15 cellular contexts compared by ENCODE assay signal in the genomic region with DNA sequence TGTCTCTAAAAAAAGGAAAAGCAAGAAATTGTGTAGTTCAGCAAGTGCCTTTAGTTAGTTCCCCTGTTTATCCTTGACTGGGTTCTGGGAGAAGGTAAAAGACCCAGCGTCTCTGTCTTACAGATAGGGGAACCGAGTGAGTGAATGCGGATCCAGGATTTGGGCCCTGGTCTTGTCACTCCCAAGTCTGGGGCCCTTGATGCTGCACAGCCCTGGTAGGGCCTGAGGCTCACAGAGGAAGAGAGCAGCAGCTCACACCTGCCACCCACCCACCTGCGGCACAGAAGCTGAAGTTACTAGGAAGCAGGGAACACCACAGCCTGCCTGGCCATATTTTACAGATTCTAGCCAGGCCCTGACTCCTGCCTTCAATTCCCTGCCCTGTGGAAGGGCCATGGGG. TPM values are rescaled to one million over a fixed set of nuclear protein-coding genes. Genes with fewer than 3 reads are reported as not detected.
DNase-seq lines count a peak whose midpoint lies in the region; ATAC-seq and TF ChIP-seq lines count a peak whose summit lies in the region.
"Had no signal": no experiment of that assay in that cellular context is flagged by ENCODE, and none has a peak within 500 bp of the region (broad histone marks: within the 10 kb centered on the region; RNA-seq: fewer than 3 reads in every experiment).

No MANE protein-coding gene starts in this region.

- H3K23ac ChIP-seq in IMR-90 (ENCODE audit: low read depth, low read length), result no peak overlapping the region

- no peak for TF ChIP-seq RAD21 in IMR-90 (IDR thresholded peaks at IDR 0.05; ENCODE audit: low read length)

- H3K27ac ChIP-seq in IMR-90 (ENCODE audit: insufficient read depth, low read length) (no peak overlapping the region), neutrophil (peak overlapping the region; percentile 93)
- H3K27ac ChIP-seq: A549, esophagus squamous epithelium, thoracic aorta had no signal

- peaks cover 68% of the 10 kb centered on the region for H3K36me3 Mint-ChIP-seq in activated CD4-positive, alpha-beta T cell treated with anti-CD3 and anti-CD28 coated beads, Interleukin-2, amount 10 ng/mL, durations not matched to agents 7 days and 5 days (ENCODE audit: low read depth)
- peaks cover 24% of the 10 kb centered on the region for H3K36me3 Mint-ChIP-seq in activated naive CD8-positive, alpha-beta T cell treated with anti-CD3 and anti-CD28 coated beads, Interleukin-2, amount 10 ng/mL, durations not matched to agents 7 days and 5 days

- intact Hi-C loops in IMR-90 (cut with micrococcal nuclease), result no loop called here

- no peak overlapping the region for H2AK5ac ChIP-seq in IMR-90 (ENCODE audit: low read depth, low read length)

- no peaks in the 10 kb centered on the region for H3K27me3 Mint-ChIP-seq in activated CD4-positive, alpha-beta T cell treated with anti-CD3 and anti-CD28 coated beads, Interleukin-2, amount 10 ng/mL, durations not matched to agents 7 days and 5 days
- no peaks in the 10 kb centered on the region for H3K27me3 Mint-ChIP-seq in activated naive CD8-positive, alpha-beta T cell treated with anti-CD3 and anti-CD28 coated beads, Interleukin-2, amount 10 ng/mL, durations not matched to agents 7 days and 5 days

- no peak overlapping the region for H3K14ac ChIP-seq in IMR-90 (replicated peaks; ENCODE audit: low read depth, low read length)

- H2BK20ac ChIP-seq in IMR-90 (ENCODE audit: low read depth, low read length), result no peak overlapping the region

- H3K9ac ChIP-seq in IMR-90 (ENCODE audit: low read depth, low read length), result no peak overlapping the region

- dilution Hi-C loops in IMR-90 (cut with HindIII; ENCODE audit: low sequenced_read_pairs, unreplicated experiment), result no loop called here

- peak overlapping the region; percentile 70 for H2AK9ac ChIP-seq in IMR-90 (replicated peaks; ENCODE audit: low read depth, low read length, poor library complexity)

- no peak overlapping the region for H4K91ac ChIP-seq in IMR-90 (ENCODE audit: insufficient read depth, low read depth, low read length)

- no peak for TF ChIP-seq POLR2A in IMR-90 (IDR thresholded peaks at IDR 0.05; ENCODE audit: low read depth, low read length)

- H3K9me1 ChIP-seq in IMR-90 (ENCODE audit: insufficient read depth, low read length), result peaks cover 24% of the 10 kb centered on the region

- H3K9me3 ChIP-seq in IMR-90 (ENCODE audit: control insufficient read depth, insufficient read depth, low read length) (no peaks in the 10 kb centered on the region), neutrophil (no peaks in the 10 kb centered on the region)
- H3K9me3 ChIP-seq: A549, Caco-2, esophagus squamous epithelium, thoracic aorta had no signal

- POLR2A ChIA-PET in activated CD4-positive, alpha-beta T cell treated with anti-CD3 and anti-CD28 coated beads, Interleukin-2, amount 10 ng/mL, durations not matched to agents 7 days and 5 days (lab: Charles Lee), result no interaction called here
- POLR2A ChIA-PET in IMR-90 (lab: Charles Lee; ENCODE audit: unreplicated experiment) (no interaction called here), GM10248 (lab: Yijun Ruan, JAX) (interaction anchor here (1.1 kb wide), 1 partner anchor 9 kb away, joined by 3 read pairs; no protein-coding TSS in a partner anchor)
- POLR2A ChIA-PET in activated naive CD8-positive, alpha-beta T cell treated with anti-CD3 and anti-CD28 coated beads, Interleukin-2, amount 10 ng/mL, durations not matched to agents 7 days and 5 days (lab: Charles Lee), result interaction anchor here (0.7 to 4.7 kb wide), 8 partner anchors 9 to 299 kb away, joined by 3 to 42 read pairs (median 8); a partner anchor contains a TSS

- no TSS peak for BruUV-seq in IMR-90 (replicated peaks; lab: Mats Ljungman, UMichigan)

- peak overlapping the region; percentile 2 for H3K4me3 Mint-ChIP-seq in activated CD4-positive, alpha-beta T cell treated with anti-CD3 and anti-CD28 coated beads, Interleukin-2, amount 10 ng/mL, durations not matched to agents 7 days and 5 days
- peak overlapping the region; percentile 31 for H3K4me3 Mint-ChIP-seq in activated naive CD8-positive, alpha-beta T cell treated with anti-CD3 and anti-CD28 coated beads, Interleukin-2, amount 10 ng/mL, durations not matched to agents 7 days and 5 days

- no peak overlapping the region for H4K5ac ChIP-seq in IMR-90 (ENCODE audit: low read depth, low read length)

- CTCF ChIA-PET in activated CD4-positive, alpha-beta T cell treated with anti-CD3 and anti-CD28 coated beads, Interleukin-2, amount 10 ng/mL, durations not matched to agents 7 days and 5 days (lab: Charles Lee), result interaction anchor here (0.9 to 1.6 kb wide), 3 partner anchors 10 to 41 kb away, joined by 3 to 5 read pairs (median 3); no protein-coding TSS in a partner anchor
- CTCF ChIA-PET in IMR-90 (lab: Yijun Ruan, JAX) (no interaction called here), GM10248 (lab: Yijun Ruan, JAX) (interaction anchor here (1.3 kb wide), 1 partner anchor 15 kb away, joined by 3 read pairs; no protein-coding TSS in a partner anchor)

- no peaks in the 10 kb centered on the region for H3K27me3 ChIP-seq in IMR-90 (ENCODE audit: control insufficient read depth, insufficient read depth, low read length)
- H3K27me3 ChIP-seq in neutrophil, result no peaks in the 10 kb centered on the region
- H3K27me3 ChIP-seq: esophagus squamous epithelium had no signal

- H3K79me1 ChIP-seq in IMR-90 (ENCODE audit: low read depth in 1 of 2, low read length in 2 of 2), result peaks cover 41 to 95% of the 10 kb centered on the region in 2 experiments

- H2BK5ac ChIP-seq in IMR-90 (ENCODE audit: low read depth, low read length, poor library complexity, severe bottlenecking), result no peak overlapping the region

- WGBS in IMR-90 (ENCODE audit: extremely low coverage in 2 of 2, insufficient read length in 1 of 2), 2 experiments, result 91% methylated on average over 3 of the region's 4 CpGs; no CpG with 5 or more reads in 1 of the 2 experiments

- no peak overlapping the region for H3K4me3 ChIP-seq in IMR-90 (ENCODE audit: insufficient read depth, low read depth, low read length)
- peak overlapping the region; percentile 4 to 24 for H3K4me3 ChIP-seq in neutrophil (ENCODE audit: low read depth in 1 of 2, low read length in 1 of 2)
- H3K4me3 ChIP-seq: A549, esophagus squamous epithelium, thoracic aorta had no signal

- no peak overlapping the region for H3K56ac ChIP-seq in IMR-90 (ENCODE audit: extremely low read depth, insufficient read depth, low read length)

- in situ Hi-C loops in IMR-90 (cut with MboI; ENCODE audit: low sequenced_read_pairs), result no loop called here

- peak overlapping the region; percentile 90 for H3K27ac Mint-ChIP-seq in activated CD4-positive, alpha-beta T cell treated with anti-CD3 and anti-CD28 coated beads, Interleukin-2, amount 10 ng/mL, durations not matched to agents 7 days and 5 days
- H3K27ac Mint-ChIP-seq in activated naive CD8-positive, alpha-beta T cell treated with anti-CD3 and anti-CD28 coated beads, Interleukin-2, amount 10 ng/mL, durations not matched to agents 7 days and 5 days, result peak overlapping the region; percentile 81

- H3K4me1 Mint-ChIP-seq in activated CD4-positive, alpha-beta T cell treated with anti-CD3 and anti-CD28 coated beads, Interleukin-2, amount 10 ng/mL, durations not matched to agents 7 days and 5 days, result peaks cover 89% of the 10 kb centered on the region
- H3K4me1 Mint-ChIP-seq in activated naive CD8-positive, alpha-beta T cell treated with anti-CD3 and anti-CD28 coated beads, Interleukin-2, amount 10 ng/mL, durations not matched to agents 7 days and 5 days, result peaks cover 80% of the 10 kb centered on the region

- no peak overlapping the region for H3K4me2 ChIP-seq in IMR-90 (ENCODE audit: low read depth, low read length)
- H3K4me2 ChIP-seq: A549 had no signal

- H3K4me1 ChIP-seq in IMR-90 (ENCODE audit: control insufficient read depth, insufficient read depth, low read length) (peaks cover 11% of the 10 kb centered on the region), neutrophil (ENCODE audit: control insufficient read depth in 1 of 2, insufficient read depth in 1 of 2, low read depth in 1 of 2, low read length in 1 of 2) (peaks cover 96 to 97% of the 10 kb centered on the region in 2 experiments)
- H3K4me1 ChIP-seq: Caco-2 had no signal

- H2BK120ac ChIP-seq in IMR-90 (ENCODE audit: low read depth, low read length), result no peak overlapping the region

- no peak overlapping the region for H3K4ac ChIP-seq in IMR-90 (ENCODE audit: low read depth, low read length)

- H3K18ac ChIP-seq in IMR-90 (ENCODE audit: low read depth, low read length), result no peak overlapping the region

- peak overlapping the region; percentile 14 for H2AFZ ChIP-seq in IMR-90 (replicated peaks; ENCODE audit: low read length, poor library complexity)

- TF ChIP-seq CTCF in IMR-90 (conservative IDR thresholded peaks at IDR 0.05; ENCODE audit: low read depth, low read length) (no peak), neutrophil (IDR thresholded peaks at IDR 0.05) (no peak), GM10248 (IDR thresholded peaks at IDR 0.05; ENCODE audit: control extremely low read depth, extremely low read depth, low read depth, missing control alignments) (no peak)

- no peak overlapping the region for H4K8ac ChIP-seq in IMR-90 (ENCODE audit: low read depth in 2 of 2, low read length in 2 of 2)

- H3K36me3 ChIP-seq in IMR-90 (ENCODE audit: control insufficient read depth, insufficient read depth, low read length) (peaks cover 78% of the 10 kb centered on the region), neutrophil (peaks cover 93% of the 10 kb centered on the region)

- H4K20me1 ChIP-seq in IMR-90 (ENCODE audit: insufficient read depth, low read length), result peaks cover 99% of the 10 kb centered on the region

- no peaks in the 10 kb centered on the region for H3K9me3 Mint-ChIP-seq in activated CD4-positive, alpha-beta T cell treated with anti-CD3 and anti-CD28 coated beads, Interleukin-2, amount 10 ng/mL, durations not matched to agents 7 days and 5 days
- H3K9me3 Mint-ChIP-seq in activated naive CD8-positive, alpha-beta T cell treated with anti-CD3 and anti-CD28 coated beads, Interleukin-2, amount 10 ng/mL, durations not matched to agents 7 days and 5 days, result no peaks in the 10 kb centered on the region

- ATAC-seq in IMR-90 (ENCODE audit: low read depth), result no peak
- no peak for ATAC-seq in activated naive CD8-positive, alpha-beta T cell treated with anti-CD3 and anti-CD28 coated beads, Interleukin-2, amount 10 ng/mL, durations not matched to agents 7 days and 5 days (ENCODE audit: low read depth)
- no peak for ATAC-seq in GM19023 (IDR thresholded peaks at IDR 0.05; ENCODE audit: unreplicated experiment)
- ATAC-seq: A549 had no signal

- no peak overlapping the region for H2BK15ac ChIP-seq in IMR-90 (ENCODE audit: low read depth, low read length)

- DNase-seq in activated CD4-positive, alpha-beta T cell treated with anti-CD3 and anti-CD28 coated beads, Interleukin-2, amount 10 ng/mL, durations not matched to agents 7 days and 5 days, result no peak
- DNase-seq in activated CD4-positive, alpha-beta T cell treated with anti-CD3 and anti-CD28 coated beads for 1 hour, result no peak
- DNase-seq in IMR-90 (no peak), GM19240 (ENCODE audit: insufficient read length, low spot score) (no peak), GM10248 (ENCODE audit: extremely low spot score) (no peak)
- no peak for DNase-seq in activated naive CD8-positive, alpha-beta T cell treated with anti-CD3 and anti-CD28 coated beads, Interleukin-2, amount 10 ng/mL, durations not matched to agents 7 days and 5 days
- DNase-seq: anterior cingulate cortex, Caco-2, esophagus squamous epithelium, NCI-H1436, NCI-H226 had no signal

RNA-seq across cellular contexts. Expression of a gene that starts 22.2 kb away (rescaled TPM):
- 100 to 1,000 TPM; 189 to 200 TPM for total RNA-seq in activated CD4-positive, alpha-beta T cell treated with anti-CD3 and anti-CD28 coated beads, Interleukin-2, amount 10 ng/mL, durations not matched to agents 7 days and 5 days
- total RNA-seq in IMR-90 (2012; rRNA removed), result 79.8 and 113 TPM in 2 replicates
- polyA plus RNA-seq in IMR-90 (2012; rRNA removed), result 262 and 304 TPM in 2 replicates
- polyA plus RNA-seq in IMR-90 (2012; cell fraction: cytosol; rRNA removed), result 126 and 206 TPM in 2 replicates
- polyA plus RNA-seq in IMR-90 (2012; cell fraction: nucleus; rRNA removed; ENCODE audit: low replicate concordance), result 161 and 251 TPM in 2 replicates
- 100 to 1,000 TPM; 227 to 236 TPM for total RNA-seq in activated naive CD8-positive, alpha-beta T cell treated with anti-CD3 and anti-CD28 coated beads, Interleukin-2, amount 10 ng/mL, durations not matched to agents 7 days and 5 days

RNA-seq across cellular contexts. Expression of a gene that starts 38.6 kb away (rescaled TPM):
- total RNA-seq in activated CD4-positive, alpha-beta T cell treated with anti-CD3 and anti-CD28 coated beads, Interleukin-2, amount 10 ng/mL, durations not matched to agents 7 days and 5 days, result 1,000 to 10,000 TPM; 1,147 to 1,160 TPM
- total RNA-seq in IMR-90 (2012; rRNA removed), result 1,170 and 2,401 TPM in 2 replicates
- polyA plus RNA-seq in IMR-90 (2012; rRNA removed), result 1,882 and 2,308 TPM in 2 replicates
- 437 and 806 TPM in 2 replicates for polyA plus RNA-seq in IMR-90 (2012; cell fraction: cytosol; rRNA removed)
- 76.8 and 944 TPM in 2 replicates for polyA plus RNA-seq in IMR-90 (2012; cell fraction: nucleus; rRNA removed; ENCODE audit: low replicate concordance)
- total RNA-seq in activated naive CD8-positive, alpha-beta T cell treated with anti-CD3 and anti-CD28 coated beads, Interleukin-2, amount 10 ng/mL, durations not matched to agents 7 days and 5 days, result 1,000 to 10,000 TPM; 1,166 to 1,188 TPM

Comparison
In these comparisons a context has a peak if more than half of its experiments do, and no peak if none do; other contexts are left out.
1. POLR2A ChIA-PET loops: an anchor here in activated naive CD8-positive, alpha-beta T cell treated with anti-CD3 and anti-CD28 coated beads, Interleukin-2, amount 10 ng/mL, durations not matched to agents 7 days and 5 days (0.7 to 4.7 kb wide) and GM10248 (1.1 kb wide); none called in activated CD4-positive, alpha-beta T cell treated with anti-CD3 and anti-CD28 coated beads, Interleukin-2, amount 10 ng/mL, durations not matched to agents 7 days and 5 days and IMR-90.